15 cellular contexts compared by ENCODE assay signal in the genomic region with DNA sequence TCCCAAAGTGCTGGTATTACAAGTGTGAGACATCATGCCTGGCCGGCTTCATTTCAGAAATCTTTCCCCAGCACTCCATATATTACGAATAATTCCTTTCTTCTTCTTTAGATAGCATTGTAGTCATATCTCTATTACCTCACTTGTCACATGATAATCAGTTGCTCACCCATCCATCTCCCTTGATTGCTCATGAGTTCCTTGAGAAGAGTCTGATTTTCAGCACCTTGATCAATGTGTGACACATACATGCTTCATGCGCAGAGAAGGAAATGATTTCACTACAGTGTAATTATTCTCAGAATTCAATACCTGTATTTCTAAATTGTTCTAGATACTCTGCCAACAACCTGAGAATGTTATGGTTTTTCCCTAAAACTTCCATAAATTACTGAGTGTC.
"Had no signal": no experiment of that assay in that cellular context is flagged by ENCODE, and none has a peak within 500 bp of the region (broad histone marks: within the 10 kb centered on the region; RNA-seq: fewer than 3 reads in every experiment).

No MANE protein-coding gene starts in this region.

- H3K9me3 Mint-ChIP-seq: neural crest cell had no signal

- H3K4me1 Mint-ChIP-seq: neural crest cell, T-helper 17 cell had no signal

- H3K27ac ChIP-seq: dorsolateral prefrontal cortex, heart right ventricle, ovary, suprapubic skin, upper lobe of left lung had no signal

- H3K27ac Mint-ChIP-seq: activated naive CD8-positive, alpha-beta T cell; T-helper 17 cell had no signal

- ATAC-seq: heart right ventricle; stimulated activated naive CD8-positive, alpha-beta T cell treated with anti-CD3 and anti-CD28 coated beads, Interleukin-15, Interleukin-2, amounts not matched to agents 100 U/mL and 50 U/mL, for 24 hours; T-helper 17 cell had no signal

- DNase-seq: activated CD4-positive, alpha-beta T cell treated with anti-CD3 and anti-CD28 coated beads, Interleukin-2, amount 50 U/mL, for 48 hours; activated CD4-positive, CD25-positive, alpha-beta regulatory T cell; activated effector memory CD4-positive, alpha-beta T cell treated with Interleukin-2 at 50 U/mL for 16 hours; aorta; dorsolateral prefrontal cortex; heart right ventricle; ovary; stimulated activated CD4-positive, alpha-beta T cell treated with anti-CD3 and anti-CD28 coated beads, Interleukin-12 subunit alpha, Interleukin-12 subunit beta, amount 100 ng/mL, for 4 hours; stimulated activated naive CD8-positive, alpha-beta T cell treated with anti-CD3 and anti-CD28 coated beads, Interleukin-15, Interleukin-2, amounts not matched to agents 100 U/mL and 50 U/mL, for 24 hours; T-helper 17 cell; upper lobe of left lung had no signal

- FAIRE-seq: endometrium had no signal

- H3K27me3 Mint-ChIP-seq: activated naive CD8-positive, alpha-beta T cell; T-helper 17 cell had no signal

- H3K4me3 Mint-ChIP-seq: activated naive CD8-positive, alpha-beta T cell; neural crest cell; T-helper 17 cell had no signal
